Comparison of ENCODE assay signal across 8 cellular contexts in the genomic region with DNA sequence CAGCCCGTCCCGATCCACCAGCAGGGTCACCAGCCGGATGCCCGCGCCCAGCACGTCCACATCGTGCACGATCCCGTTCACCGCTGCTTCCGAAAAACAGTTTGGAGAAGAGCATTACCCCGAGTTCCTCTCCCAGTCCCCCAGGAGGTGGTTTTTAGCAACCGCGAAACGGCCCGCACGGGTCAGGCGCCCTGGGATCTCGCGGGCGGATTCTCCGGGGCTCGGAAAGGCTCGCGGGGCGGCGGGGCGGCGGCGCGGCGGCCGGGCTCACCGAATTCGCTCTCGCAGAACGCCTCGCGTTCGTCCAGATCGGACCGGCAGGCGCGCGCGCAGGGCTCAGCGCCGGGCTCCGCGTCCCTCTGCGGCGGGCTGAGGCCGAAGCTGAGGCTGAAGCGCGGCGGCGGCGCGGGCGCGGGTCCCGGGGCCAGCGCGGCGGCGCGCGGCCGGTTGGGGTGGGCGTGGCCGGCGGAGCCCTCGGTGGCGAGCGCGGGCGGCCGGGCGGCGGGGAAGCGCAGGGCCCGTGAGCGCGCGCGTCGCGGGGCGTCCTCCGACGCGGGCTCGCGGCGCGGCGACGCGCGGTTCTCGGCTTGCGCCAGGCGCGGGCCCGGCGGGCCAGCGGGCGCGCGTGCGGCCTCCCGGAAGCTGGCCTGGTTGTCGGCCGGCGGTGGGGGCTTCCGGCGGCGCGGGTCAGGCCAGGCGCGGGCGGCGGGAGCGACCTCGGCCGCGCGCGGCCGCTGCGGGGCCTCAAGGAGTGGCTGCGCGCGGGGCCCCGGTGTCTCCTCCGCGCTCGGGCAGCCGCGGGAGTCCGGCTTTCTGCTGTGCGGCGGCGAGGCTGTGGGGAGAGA. TPM values are rescaled to one million over a fixed set of nuclear protein-coding genes. Genes with fewer than 3 reads are reported as not detected.
DNase-seq lines count a peak whose midpoint lies in the region; ATAC-seq and TF ChIP-seq lines count a peak whose summit lies in the region.

No MANE protein-coding gene starts in this region.

- H3K27ac ChIP-seq in parathyroid adenoma (peak overlapping the region; percentile 95), transverse colon (peak overlapping the region; percentile 96 to 99 (median 98))

- H2AFZ ChIP-seq in parathyroid adenoma: peak overlapping the region; percentile 99

- H3K9ac ChIP-seq in parathyroid adenoma: peak overlapping the region; percentile 90

- H3K9me3 ChIP-seq in parathyroid adenoma (ENCODE audit: control insufficient read depth, low read length) (no peaks in the 10 kb centered on the region), transverse colon (no peaks in the 10 kb centered on the region)

- peak; percentile 26 for DNase-seq in GM04503 (ENCODE audit: low read depth)
- DNase-seq in H4 (ENCODE audit: low spot score): peak; percentile 68
- peak; percentile 90 for DNase-seq in LoVo (ENCODE audit: low spot score)
- DNase-seq in activated naive CD8-positive, alpha-beta T cell treated with anti-CD3 and anti-CD28 coated beads for 36 hours: peak; percentile 82
- peak; percentile 92 for DNase-seq in Right ventricle myocardium superior
- peak; percentile 85 for DNase-seq in transverse colon

- no peaks in the 10 kb centered on the region for H3K36me3 ChIP-seq in parathyroid adenoma (ENCODE audit: control insufficient read depth, insufficient read depth, low read length)
- H3K36me3 ChIP-seq in transverse colon: no peaks in the 10 kb centered on the region

- H3K27ac Mint-ChIP-seq in activated naive CD8-positive, alpha-beta T cell treated with anti-CD3 and anti-CD28 coated beads for 36 hours: peak overlapping the region; percentile 86

- peak overlapping the region; percentile 88 for H3K4me2 ChIP-seq in parathyroid adenoma (ENCODE audit: low read length)

- peaks cover 4% of the 10 kb centered on the region for H3K36me3 Mint-ChIP-seq in activated naive CD8-positive, alpha-beta T cell treated with anti-CD3 and anti-CD28 coated beads for 36 hours

- peaks cover 31% of the 10 kb centered on the region for H3K4me1 Mint-ChIP-seq in activated naive CD8-positive, alpha-beta T cell treated with anti-CD3 and anti-CD28 coated beads for 36 hours

- TF ChIP-seq EP300 in transverse colon (IDR thresholded peaks at IDR 0.05; ENCODE audit: low read depth): no peak

- TF ChIP-seq CTCF in parathyroid adenoma (IDR thresholded peaks at IDR 0.05): no peak
- peak in 3 of 5 experiments; percentile 24 to 47 (median 40) for TF ChIP-seq CTCF in transverse colon (IDR thresholded peaks at IDR 0.05)

- H3K27me3 ChIP-seq in parathyroid adenoma (ENCODE audit: control insufficient read depth, insufficient read depth, low read length): no peaks in the 10 kb centered on the region
- peaks cover 6% of the 10 kb centered on the region for H3K27me3 ChIP-seq in transverse colon

- H3K4me1 ChIP-seq in parathyroid adenoma: peaks cover 9% of the 10 kb centered on the region
- H3K4me1 ChIP-seq in transverse colon: peaks cover 9 to 28% (median 18%) of the 10 kb centered on the region in 4 donors

- no peaks in the 10 kb centered on the region for H3K9me3 Mint-ChIP-seq in activated naive CD8-positive, alpha-beta T cell treated with anti-CD3 and anti-CD28 coated beads for 36 hours

- in situ Hi-C loops in transverse colon (cut with MboI; ENCODE audit: low pct_ligation_motif_present in 1 of 4, low pct_unique_long_range_greater_than_20kb in 1 of 4, low sequenced_read_pairs in 3 of 4): no loop called here

- H3K27me3 Mint-ChIP-seq in activated naive CD8-positive, alpha-beta T cell treated with anti-CD3 and anti-CD28 coated beads for 36 hours: peaks cover 35% of the 10 kb centered on the region

- peak; percentile 70 for ATAC-seq in SK-N-SH treated with all-trans-retinoic acid at 6 μM for 48 hours
- peak; percentile 85 for ATAC-seq in Right ventricle myocardium superior (ENCODE audit: poor library complexity)

- TF ChIP-seq POLR2A in transverse colon (IDR thresholded peaks at IDR 0.05): peak; percentile 64

- no peaks in the 10 kb centered on the region for H3K79me2 ChIP-seq in parathyroid adenoma

- intact Hi-C loops in Right ventricle myocardium superior (cut with DNase I): no loop called here
- intact Hi-C loops in transverse colon (cut with DNase I; ENCODE audit: low total_unique reads): no loop called here

- WGBS in transverse colon (ENCODE audit: low coverage in 1 of 2), 2 donors: 0% methylated on average over 64 of the region's 144 CpGs; no CpG with 5 or more reads in 1 of the 2 donors

- H3K4me3 Mint-ChIP-seq in activated naive CD8-positive, alpha-beta T cell treated with anti-CD3 and anti-CD28 coated beads for 36 hours: peak overlapping the region; percentile 93

- H3K4me3 ChIP-seq in parathyroid adenoma (ENCODE audit: low read depth, low read length): peak overlapping the region; percentile 78
- H3K4me3 ChIP-seq in transverse colon: peak overlapping the region; percentile 61 to 83 (median 82)

TF ChIP-seq in SK-N-SH treated with all-trans-retinoic acid at 6 μM for 48 hours, 23 proteins besides CTCF, POLR2A, EP300 and RAD21 (continues in another document):
- TF ChIP-seq ZC3H10 (CRISPR knock-in tag; IDR thresholded peaks at IDR 0.05): 0 out of 2 replicates have a peak, but pooled peaks have one; percentile 26
- TF ChIP-seq, protein P1, sequence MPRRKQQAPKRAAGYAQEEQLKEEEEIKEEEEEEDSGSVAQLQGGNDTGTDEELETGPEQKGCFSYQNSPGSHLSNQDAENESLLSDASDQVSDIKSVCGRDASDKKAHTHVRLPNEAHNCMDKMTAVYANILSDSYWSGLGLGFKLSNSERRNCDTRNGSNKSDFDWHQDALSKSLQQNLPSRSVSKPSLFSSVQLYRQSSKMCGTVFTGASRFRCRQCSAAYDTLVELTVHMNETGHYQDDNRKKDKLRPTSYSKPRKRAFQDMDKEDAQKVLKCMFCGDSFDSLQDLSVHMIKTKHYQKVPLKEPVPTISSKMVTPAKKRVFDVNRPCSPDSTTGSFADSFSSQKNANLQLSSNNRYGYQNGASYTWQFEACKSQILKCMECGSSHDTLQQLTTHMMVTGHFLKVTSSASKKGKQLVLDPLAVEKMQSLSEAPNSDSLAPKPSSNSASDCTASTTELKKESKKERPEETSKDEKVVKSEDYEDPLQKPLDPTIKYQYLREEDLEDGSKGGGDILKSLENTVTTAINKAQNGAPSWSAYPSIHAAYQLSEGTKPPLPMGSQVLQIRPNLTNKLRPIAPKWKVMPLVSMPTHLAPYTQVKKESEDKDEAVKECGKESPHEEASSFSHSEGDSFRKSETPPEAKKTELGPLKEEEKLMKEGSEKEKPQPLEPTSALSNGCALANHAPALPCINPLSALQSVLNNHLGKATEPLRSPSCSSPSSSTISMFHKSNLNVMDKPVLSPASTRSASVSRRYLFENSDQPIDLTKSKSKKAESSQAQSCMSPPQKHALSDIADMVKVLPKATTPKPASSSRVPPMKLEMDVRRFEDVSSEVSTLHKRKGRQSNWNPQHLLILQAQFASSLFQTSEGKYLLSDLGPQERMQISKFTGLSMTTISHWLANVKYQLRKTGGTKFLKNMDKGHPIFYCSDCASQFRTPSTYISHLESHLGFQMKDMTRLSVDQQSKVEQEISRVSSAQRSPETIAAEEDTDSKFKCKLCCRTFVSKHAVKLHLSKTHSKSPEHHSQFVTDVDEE (CRISPR knock-in tag; IDR thresholded peaks at IDR 0.05): peak; percentile 31
- no peak for TF ChIP-seq ARNTL (CRISPR knock-in tag; IDR thresholded peaks at IDR 0.05; ENCODE audit: borderline replicate concordance, low read depth)
- no peak for TF ChIP-seq BACH2 (CRISPR knock-in tag; IDR thresholded peaks at IDR 0.05; ENCODE audit: borderline replicate concordance)
- peak; percentile 23; the same call in 1 of the 2 replicates for TF ChIP-seq CSDC2 (CRISPR knock-in tag; IDR thresholded peaks at IDR 0.05)
- TF ChIP-seq TCF4 (CRISPR knock-in tag; IDR thresholded peaks at IDR 0.05; ENCODE audit: borderline replicate concordance): no peak
- TF ChIP-seq, protein P2, sequence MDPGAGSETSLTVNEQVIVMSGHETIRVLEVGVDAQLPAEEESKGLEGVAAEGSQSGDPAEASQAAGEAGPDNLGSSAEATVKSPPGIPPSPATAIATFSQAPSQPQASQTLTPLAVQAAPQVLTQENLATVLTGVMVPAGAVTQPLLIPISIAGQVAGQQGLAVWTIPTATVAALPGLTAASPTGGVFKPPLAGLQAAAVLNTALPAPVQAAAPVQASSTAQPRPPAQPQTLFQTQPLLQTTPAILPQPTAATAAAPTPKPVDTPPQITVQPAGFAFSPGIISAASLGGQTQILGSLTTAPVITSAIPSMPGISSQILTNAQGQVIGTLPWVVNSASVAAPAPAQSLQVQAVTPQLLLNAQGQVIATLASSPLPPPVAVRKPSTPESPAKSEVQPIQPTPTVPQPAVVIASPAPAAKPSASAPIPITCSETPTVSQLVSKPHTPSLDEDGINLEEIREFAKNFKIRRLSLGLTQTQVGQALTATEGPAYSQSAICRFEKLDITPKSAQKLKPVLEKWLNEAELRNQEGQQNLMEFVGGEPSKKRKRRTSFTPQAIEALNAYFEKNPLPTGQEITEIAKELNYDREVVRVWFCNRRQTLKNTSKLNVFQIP (CRISPR knock-in tag; IDR thresholded peaks at IDR 0.05; ENCODE audit: borderline replicate concordance, low read depth): no peak
- TF ChIP-seq ZFP30 (CRISPR knock-in tag; IDR thresholded peaks at IDR 0.05): no peak; the same call in 1 of the 2 replicates
- no peak for TF ChIP-seq GLIS3 (CRISPR knock-in tag; IDR thresholded peaks at IDR 0.05)
- no peak for TF ChIP-seq RARB (CRISPR knock-in tag; IDR thresholded peaks at IDR 0.05)
- no peak for TF ChIP-seq TOX (CRISPR knock-in tag; IDR thresholded peaks at IDR 0.05; ENCODE audit: borderline replicate concordance)
- no peak for TF ChIP-seq ZNF8 (CRISPR knock-in tag; IDR thresholded peaks at IDR 0.05)
- peak; percentile 61; the same call in 1 of the 2 replicates for TF ChIP-seq SNAI2 (CRISPR knock-in tag; IDR thresholded peaks at IDR 0.05)
- no peak for TF ChIP-seq OSR1 (CRISPR knock-in tag; IDR thresholded peaks at IDR 0.05)

RNA-seq across cellular contexts. Expression of a gene that starts 2.9 kb away (rescaled TPM):
- 20.3 and 25.5 TPM in 2 replicates for total RNA-seq in H4 (2014; rRNA removed; shearing (Covaris generic))
- 10 to 100 TPM; 16.6 to 17.2 TPM for total RNA-seq in activated naive CD8-positive, alpha-beta T cell treated with anti-CD3 and anti-CD28 coated beads for 36 hours
- total RNA-seq in Right ventricle myocardium superior: 7.9 TPM
- total RNA-seq in transverse colon: 10 to 100 TPM in 2 of 4 donors, 1 to 10 TPM in 1, under 1 TPM in 1; 0.80 to 19.5 (median 8.1) TPM

RNA-seq across cellular contexts. Expression of a gene that starts 42.2 kb away (rescaled TPM):
- total RNA-seq in H4 (2014; rRNA removed; shearing (Covaris generic)): 394 and 483 TPM in 2 replicates
- total RNA-seq in activated naive CD8-positive, alpha-beta T cell treated with anti-CD3 and anti-CD28 coated beads for 36 hours: 100 to 1,000 TPM; 249 to 252 TPM
- total RNA-seq in Right ventricle myocardium superior (19.7 TPM), transverse colon (10 to 100 TPM in 3 of 4 donors, 1 to 10 TPM in 1; 3.4 to 21.5 (median 11.0) TPM)

Comparison
In these comparisons a context has a peak if more than half of its experiments do, and no peak if none do; other contexts are left out.
1. Peak in every context shown above with its lines: DNase-seq, ATAC-seq, H3K4me3 ChIP-seq and H3K27ac ChIP-seq.
2. DNase-seq: peak in every context shown above with its lines; median percentile 92 in Right ventricle myocardium superior; 90 in LoVo; 85 in transverse colon; 82 in activated naive CD8-positive, alpha-beta T cell treated with anti-CD3 and anti-CD28 coated beads for 36 hours; 68 in H4; 26 in GM04503.
3. RNA of a gene that starts 42.2 kb away (total RNA-seq): 394 to 483 TPM in H4 and 249 to 252 TPM in activated naive CD8-positive, alpha-beta T cell treated with anti-CD3 and anti-CD28 coated beads for 36 hours; 19.7 TPM in Right ventricle myocardium superior (single experiment) and 3.4 to 21.5 TPM in transverse colon; every median in the first group is over 10 times any median in the second.